20 cellular contexts compared by ENCODE assay signal in the genomic region with DNA sequence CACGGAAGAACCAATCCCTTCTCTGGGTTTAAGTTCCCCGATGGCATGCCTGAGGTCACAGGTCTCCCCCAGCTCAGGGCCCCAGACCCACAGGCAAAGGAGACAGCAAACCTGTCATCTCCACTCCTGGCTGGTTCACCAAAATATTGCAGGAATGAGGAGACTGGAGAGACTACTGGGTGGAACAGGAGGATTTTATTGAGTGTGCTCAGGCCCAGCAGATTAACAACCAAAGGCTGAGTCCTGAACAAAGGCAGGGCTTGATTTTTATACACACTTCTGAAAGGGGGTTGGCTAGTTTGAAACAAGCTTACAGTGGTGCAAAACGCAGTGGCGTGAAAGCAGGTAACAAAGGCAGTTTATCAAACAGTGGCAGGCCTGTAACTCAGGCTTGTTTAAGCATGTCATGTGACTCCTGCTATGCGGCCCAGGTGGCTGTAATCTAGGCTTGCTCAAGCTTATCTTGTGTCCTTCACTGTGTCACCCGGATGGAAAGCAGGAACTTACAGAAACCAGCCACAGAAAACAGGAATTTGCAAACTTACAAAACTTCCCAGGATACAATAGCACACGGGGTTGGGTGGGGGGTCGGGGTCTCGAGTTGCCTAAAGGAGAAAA. TPM values are rescaled to one million over a fixed set of nuclear protein-coding genes. Genes with fewer than 3 reads are reported as not detected.
DNase-seq lines count a peak whose midpoint lies in the region; ATAC-seq and TF ChIP-seq lines count a peak whose summit lies in the region.
"Had no signal": no experiment of that assay in that cellular context is flagged by ENCODE, and none has a peak within 500 bp of the region (broad histone marks: within the 10 kb centered on the region; RNA-seq: fewer than 3 reads in every experiment).

No MANE protein-coding gene starts in this region.

- peak overlapping the region; percentile 35 for H3K27ac Mint-ChIP-seq in Caco-2 (ENCODE audit: unreplicated experiment)

- CTCF ChIA-PET in Caco-2 (lab: Charles Lee) = no interaction called here

- no TSS peak for BruUV-seq in Caco-2 (replicated peaks; lab: Mats Ljungman, UMichigan)

- DNase-seq in Caco-2 = peak in 1 of 2 experiments; percentile 11
- peak; percentile 4 for DNase-seq in HT-29 (ENCODE audit: low spot score)
- no peak for DNase-seq in adipocyte (ENCODE audit: low read depth)
- DNase-seq in left lobe of liver (ENCODE audit: low spot score) = no peak
- no peak for DNase-seq in NCI-H345 treated with DMSO at 0.1 percent for 48 hours (lab: John Stamatoyannopoulos, UW; ENCODE audit: unreplicated experiment)
- no peak for DNase-seq in NCI-H187 treated with DMSO at 0.1 percent for 48 hours (lab: John Stamatoyannopoulos, UW)
- DNase-seq: activated CD4-positive, alpha-beta T cell treated with anti-CD3 and anti-CD28 coated beads for 4 hours; activated CD8-positive, alpha-beta memory T cell treated with anti-CD3 and anti-CD28 coated beads, Interleukin-2, amount 50 U/mL, for 48 hours; activated naive CD4-positive, alpha-beta T cell; aorta; Calu3; left ventricle myocardium superior; NCI-H2081 treated with DMSO at 0.1 percent for 48 hours; NCI-H526 treated with DMSO at 0.1 percent for 48 hours; stimulated activated CD4-positive, alpha-beta T cell treated with anti-CD3 and anti-CD28 coated beads, Interleukin-1b, Interleukin-23, amount 100 ng/mL, for 48 hours had no signal

- ATAC-seq in left lobe of liver (peak; percentile 42), HG02973 (IDR thresholded peaks at IDR 0.05; ENCODE audit: unreplicated experiment) (no peak), GM18907 (IDR thresholded peaks at IDR 0.05; ENCODE audit: unreplicated experiment) (no peak)
- ATAC-seq: left ventricle myocardium superior, Panc1, sciatic nerve had no signal

- H3K9me3 ChIP-seq in Caco-2 = peaks cover 40% of the 10 kb centered on the region
- H3K9me3 ChIP-seq in adipocyte (ENCODE audit: control insufficient read depth, low read length) = peaks cover 47% of the 10 kb centered on the region

- intact Hi-C loops in Caco-2 (cut with micrococcal nuclease; ENCODE audit: unreplicated experiment) = no loop called here

- H3K9me3 Mint-ChIP-seq in Caco-2 (ENCODE audit: unreplicated experiment) = peaks cover 64% of the 10 kb centered on the region

- H3K9ac ChIP-seq in adipocyte (ENCODE audit: low read length) = no peak overlapping the region

- H3K27me3 ChIP-seq in Caco-2 (replicated peaks; ENCODE audit: control insufficient read depth, insufficient read depth, low read length) = no peaks in the 10 kb centered on the region
- H3K27me3 ChIP-seq in adipocyte (replicated peaks; ENCODE audit: control insufficient read depth, insufficient read depth, low read length) = no peaks in the 10 kb centered on the region

- H3K36me3 ChIP-seq in Caco-2 (ENCODE audit: control insufficient read depth, insufficient read depth, low read length) (no peaks in the 10 kb centered on the region), adipocyte (ENCODE audit: control insufficient read depth, insufficient read depth, low read length, severe bottlenecking) (no peaks in the 10 kb centered on the region)

- no peak overlapping the region for H3K4me3 Mint-ChIP-seq in Caco-2 (ENCODE audit: unreplicated experiment)

- H3K4me1 Mint-ChIP-seq in Caco-2 (ENCODE audit: low read depth, unreplicated experiment) = no peaks in the 10 kb centered on the region

- no peaks in the 10 kb centered on the region for H3K27me3 Mint-ChIP-seq in Caco-2 (ENCODE audit: insufficient read depth, unreplicated experiment)

- TF ChIP-seq CTCF in Caco-2 (IDR thresholded peaks at IDR 0.05; ENCODE audit: insufficient read depth in 1 of 2, low read depth in 1 of 2, low read length in 1 of 2, severe bottlenecking in 1 of 2, unreplicated experiment in 1 of 2) = no peak

- H3K4me3 ChIP-seq in Caco-2 (ENCODE audit: low read depth, low read length) (no peak overlapping the region), adipocyte (ENCODE audit: low read length) (peak overlapping the region; percentile 1)

- no peaks in the 10 kb centered on the region for H3K36me3 Mint-ChIP-seq in Caco-2 (ENCODE audit: insufficient read depth, unreplicated experiment)

- POLR2A ChIA-PET in Caco-2 (lab: Charles Lee) = no interaction called here

- H3K4me1 ChIP-seq in Caco-2 = no peaks in the 10 kb centered on the region
- H3K4me1 ChIP-seq in adipocyte (ENCODE audit: control insufficient read depth, insufficient read depth, low read length) = no peaks in the 10 kb centered on the region

RNA-seq across cellular contexts. Expression of a gene that starts 27.4 kb away (rescaled TPM):
- total RNA-seq in Caco-2 (2022) (not detected in 2 replicates), left lobe of liver (1.8 TPM)
- not detected in 2 replicates for total RNA-seq in HT-29 (2014; rRNA removed; shearing (Covaris generic))
- total RNA-seq: frontal cortex had no signal
